In genomic region chr16:4136229-4136813, GRCh38 we compare ENCODE assay signal across 16 cellular contexts. TPM values are rescaled to one million over a fixed set of nuclear protein-coding genes. Genes with fewer than 3 reads are reported as not detected.
DNase-seq lines count a peak whose midpoint lies in the region; ATAC-seq and TF ChIP-seq lines count a peak whose summit lies in the region.
"Had no signal": no experiment of that assay in that cellular context is flagged by ENCODE, and none has a peak within 500 bp of the region (broad histone marks: within the 10 kb centered on the region; RNA-seq: fewer than 3 reads in every experiment).

No MANE protein-coding gene starts in this region.

- H3K9ac ChIP-seq in duodenal mucosa (ENCODE audit: low read depth in 1 of 2, low read length in 2 of 2): peak overlapping the region in 1 of 2 donors; percentile 12

- peak overlapping the region; percentile 95 for H3K27ac Mint-ChIP-seq in Caco-2 (ENCODE audit: unreplicated experiment)
- H3K27ac Mint-ChIP-seq: activated B cell treated with CpG ODN at 0.5 μM for 24 hours; dendritic cell treated with granulocyte-macrophage colony-stimulating factor and Interleukin-4, amounts not matched to agents 40 ng/mL and 50 ng/mL, for 4 days had no signal

- H3K9me3 Mint-ChIP-seq in Caco-2 (ENCODE audit: unreplicated experiment): peaks cover 10% of the 10 kb centered on the region
- H3K9me3 Mint-ChIP-seq: activated B cell treated with CpG ODN at 0.5 μM for 24 hours; dendritic cell treated with granulocyte-macrophage colony-stimulating factor and Interleukin-4, amounts not matched to agents 40 ng/mL and 50 ng/mL, for 4 days had no signal

- WGBS in lung, 2 donors: 46 to 71% methylated on average over 9 of the region's 9 CpGs

- H3K4me3 ChIP-seq in Caco-2 (ENCODE audit: low read depth, low read length) (no peak overlapping the region), duodenal mucosa (ENCODE audit: low read depth in 1 of 2, low read length in 2 of 2) (peak overlapping the region; percentile 53 to 54), lung (no peak overlapping the region)
- H3K4me3 ChIP-seq: adrenal gland, HAP-1 had no signal

- intact Hi-C loops in Caco-2 (cut with micrococcal nuclease; ENCODE audit: unreplicated experiment): no loop called here

- no peaks in the 10 kb centered on the region for H3K9me3 ChIP-seq in Caco-2
- peaks cover 3 to 7% of the 10 kb centered on the region in 2 donors for H3K9me3 ChIP-seq in duodenal mucosa (ENCODE audit: control insufficient read depth in 1 of 2, low read length in 2 of 2)
- H3K9me3 ChIP-seq in lung (ENCODE audit: control insufficient read depth in 2 of 2, insufficient read depth in 1 of 2, low read length in 1 of 2): no peaks in the 10 kb centered on the region
- H3K9me3 ChIP-seq: adrenal gland, HAP-1 had no signal

- H3K36me3 ChIP-seq in Caco-2 (ENCODE audit: control insufficient read depth, insufficient read depth, low read length) (no peaks in the 10 kb centered on the region), duodenal mucosa (ENCODE audit: control insufficient read depth in 1 of 2, insufficient read depth in 2 of 2, low read length in 2 of 2) (no peaks in the 10 kb centered on the region), lung (ENCODE audit: control insufficient read depth in 2 of 2, insufficient read depth in 2 of 2, low read length in 2 of 2) (no peaks in the 10 kb centered on the region)
- H3K36me3 ChIP-seq: adrenal gland, HAP-1 had no signal

- no peaks in the 10 kb centered on the region for H3K27me3 Mint-ChIP-seq in Caco-2 (ENCODE audit: insufficient read depth, unreplicated experiment)

- H3K4me1 ChIP-seq in Caco-2 (peaks cover 18% of the 10 kb centered on the region), duodenal mucosa (ENCODE audit: control insufficient read depth in 1 of 2, insufficient read depth in 2 of 2, low read length in 2 of 2) (peaks cover 6 to 9% of the 10 kb centered on the region in 2 donors), lung (ENCODE audit: control insufficient read depth in 2 of 2, insufficient read depth in 2 of 2, low read length in 2 of 2) (peaks cover 0 to 6% of the 10 kb centered on the region in 2 donors)
- H3K4me1 ChIP-seq: adrenal gland had no signal

- H3K27me3 ChIP-seq in Caco-2 (replicated peaks; ENCODE audit: control insufficient read depth, insufficient read depth, low read length): no peaks in the 10 kb centered on the region
- no peaks in the 10 kb centered on the region for H3K27me3 ChIP-seq in duodenal mucosa (ENCODE audit: control insufficient read depth in 1 of 2, insufficient read depth in 2 of 2, low read length in 2 of 2)
- no peaks in the 10 kb centered on the region for H3K27me3 ChIP-seq in lung (ENCODE audit: control insufficient read depth, insufficient read depth)
- H3K27me3 ChIP-seq: adrenal gland had no signal

- H3K4me1 Mint-ChIP-seq in Caco-2 (ENCODE audit: low read depth, unreplicated experiment): peaks cover 9% of the 10 kb centered on the region
- H3K4me1 Mint-ChIP-seq: activated B cell treated with CpG ODN at 0.5 μM for 24 hours had no signal

- peaks cover 6% of the 10 kb centered on the region for H3K36me3 Mint-ChIP-seq in Caco-2 (ENCODE audit: insufficient read depth, unreplicated experiment)

- H3K27ac ChIP-seq in duodenal mucosa (ENCODE audit: low read depth, low read length) (peak overlapping the region; percentile 28), lung (ENCODE audit: low read depth in 1 of 2, low read length in 1 of 2) (peak overlapping the region in 1 of 2 donors; percentile 92)
- H3K27ac ChIP-seq: adrenal gland had no signal

- CTCF ChIA-PET in Caco-2 (lab: Charles Lee): no interaction called here

- DNase-seq in Caco-2: peak; percentile 84 to 92
- DNase-seq in NCI-H2029 (lab: John Stamatoyannopoulos, UW): peak; percentile 80
- DNase-seq in lung (ENCODE audit: low spot score): peak; percentile 86
- no peak for DNase-seq in activated CD4-positive, CD25-positive, alpha-beta regulatory T cell (lab: John Stamatoyannopoulos, UW)
- DNase-seq in NCI-H526 treated with DMSO at 0.1 percent for 48 hours (lab: John Stamatoyannopoulos, UW): no peak
- no peak for DNase-seq in NCI-H1694 treated with DMSO at 0.1 percent for 48 hours (lab: John Stamatoyannopoulos, UW)
- DNase-seq in GM10266 (ENCODE audit: extremely low spot score): no peak
- DNase-seq: activated B cell treated with CpG ODN at 0.5 μM for 24 hours; AML-193; NCI-H1436; stimulated activated CD8-positive, alpha-beta memory T cell treated with anti-CD3 and anti-CD28 coated beads, Interleukin-4, amount 100 ng/mL, for 48 hours had no signal

- peak overlapping the region; percentile 52 for H3K4me3 Mint-ChIP-seq in Caco-2 (ENCODE audit: unreplicated experiment)
- H3K4me3 Mint-ChIP-seq: activated B cell treated with CpG ODN at 0.5 μM for 24 hours; dendritic cell treated with granulocyte-macrophage colony-stimulating factor and Interleukin-4, amounts not matched to agents 40 ng/mL and 50 ng/mL, for 4 days had no signal

- peak in 1 of 2 experiments; percentile 41 for TF ChIP-seq CTCF in Caco-2 (IDR thresholded peaks at IDR 0.05; ENCODE audit: insufficient read depth in 1 of 2, low read depth in 1 of 2, low read length in 1 of 2, severe bottlenecking in 1 of 2, unreplicated experiment in 1 of 2)
- no peak for TF ChIP-seq CTCF in lung (IDR thresholded peaks at IDR 0.05; ENCODE audit: control extremely low read depth, extremely low read depth)
- no peak for TF ChIP-seq CTCF in GM10266 (IDR thresholded peaks at IDR 0.05; ENCODE audit: control insufficient read depth, insufficient read depth, low read depth, missing control alignments)

- TSS peak; percentile 93 for BruUV-seq in Caco-2 (replicated peaks; lab: Mats Ljungman, UMichigan)

- POLR2A ChIA-PET in Caco-2 (lab: Charles Lee): no interaction called here

- peak; percentile 76 for ATAC-seq in lung (ENCODE audit: insufficient read depth, low FRiP score)
- ATAC-seq: SK-N-SH treated with all-trans-retinoic acid at 6 μM for 48 hours had no signal

RNA-seq across cellular contexts. Expression of gene ADCY9, which starts 20.1 kb away (rescaled TPM):
- total RNA-seq in Caco-2 (2022): 11.5 and 12.6 TPM in 2 replicates
- 10 to 100 TPM; 22.3 to 37.6 TPM for total RNA-seq in lung
- polyA plus RNA-seq in lung: 10 to 100 TPM; 12.7 to 12.8 TPM

Comparison
In these comparisons a context has a peak if more than half of its experiments do, and no peak if none do; other contexts are left out.
1. DNase-seq: peak in Caco-2 (2 of 2), NCI-H2029 (single experiment) and lung (single experiment); none in activated CD4-positive, CD25-positive, alpha-beta regulatory T cell (0 of 4), NCI-H526 treated with DMSO at 0.1 percent for 48 hours (single experiment), NCI-H1694 treated with DMSO at 0.1 percent for 48 hours (single experiment) and GM10266 (single experiment).
2. H3K4me3 ChIP-seq: peak in duodenal mucosa (2 of 2); none in Caco-2 (single experiment) and lung (single experiment).